ENCODE assay signal across 19 cellular contexts in genomic region chr6:44538841-44539240, GRCh38.
"Had no signal": no experiment of that assay in that cellular context is flagged by ENCODE, and none has a peak within 500 bp of the region (broad histone marks: within the 10 kb centered on the region; RNA-seq: fewer than 3 reads in every experiment).

No MANE protein-coding gene starts in this region.

- H3K27me3 Mint-ChIP-seq: activated CD4-positive, alpha-beta memory T cell treated with anti-CD3 and anti-CD28 coated beads for 36 hours had no signal

- H3K4me1 Mint-ChIP-seq: activated B cell treated with CpG ODN at 0.5 μM for 24 hours; central memory CD8-positive, alpha-beta T cell had no signal

- H3K4me1 ChIP-seq: colonic mucosa, suprapubic skin had no signal

- H3K9me3 Mint-ChIP-seq: activated B cell treated with CpG ODN at 0.5 μM for 24 hours; activated CD4-positive, alpha-beta memory T cell treated with anti-CD3 and anti-CD28 coated beads for 36 hours; activated T-helper 2 cell treated with anti-CD3 and anti-CD28 coated beads, Interferon-gamma antibody, Interleukin-2, Interleukin-4, amounts not matched to agents 10 μg/mL and 5 μg/mL and 100 μg/mL, durations not matched to agents 14 hours and 24 hours and 36 hours; central memory CD8-positive, alpha-beta T cell; stimulated activated naive CD8-positive, alpha-beta T cell treated with anti-CD3 and anti-CD28 coated beads, Interleukin-15, Interleukin-2, amounts not matched to agents 100 ng/mL and 50 ng/mL, for 24 hours had no signal

- H3K4me3 ChIP-seq: colonic mucosa, lung, suprapubic skin had no signal

- H3K36me3 Mint-ChIP-seq: activated CD4-positive, alpha-beta memory T cell treated with anti-CD3 and anti-CD28 coated beads for 36 hours; brain had no signal

- H3K4me3 Mint-ChIP-seq: activated B cell treated with CpG ODN at 0.5 μM for 24 hours; activated CD4-positive, alpha-beta memory T cell treated with anti-CD3 and anti-CD28 coated beads for 36 hours; brain; central memory CD8-positive, alpha-beta T cell; nephron progenitor cell; stimulated activated naive CD8-positive, alpha-beta T cell treated with anti-CD3 and anti-CD28 coated beads, Interleukin-15, Interleukin-2, amounts not matched to agents 100 ng/mL and 50 ng/mL, for 24 hours had no signal

- H3K36me3 ChIP-seq: colonic mucosa, suprapubic skin had no signal

- H3K27ac ChIP-seq: colonic mucosa, suprapubic skin had no signal

- H3K27ac Mint-ChIP-seq: activated B cell treated with CpG ODN at 0.5 μM for 24 hours; activated CD4-positive, alpha-beta memory T cell treated with anti-CD3 and anti-CD28 coated beads for 36 hours; activated T-helper 2 cell treated with anti-CD3 and anti-CD28 coated beads, Interferon-gamma antibody, Interleukin-2, Interleukin-4, amounts not matched to agents 10 μg/mL and 5 μg/mL and 100 μg/mL, durations not matched to agents 14 hours and 24 hours and 36 hours; nephron progenitor cell; stimulated activated naive CD8-positive, alpha-beta T cell treated with anti-CD3 and anti-CD28 coated beads, Interleukin-15, Interleukin-2, amounts not matched to agents 100 ng/mL and 50 ng/mL, for 24 hours had no signal

- H3K9me3 ChIP-seq: colonic mucosa, suprapubic skin had no signal

- H3K27me3 ChIP-seq: colonic mucosa, suprapubic skin had no signal

- DNase-seq: activated B cell treated with CpG ODN at 0.5 μM for 24 hours; activated CD4-positive, alpha-beta memory T cell treated with anti-CD3 and anti-CD28 coated beads for 36 hours; activated CD4-positive, alpha-beta T cell treated with anti-CD3 and anti-CD28 coated beads for 4 hours; activated naive CD4-positive, alpha-beta T cell treated with Interleukin-2 at 50 U/mL for 16 hours; activated T-cell treated with anti-CD3 and anti-CD28 coated beads, Interleukin-2, amount 50 U/mL, for 1 hour; anterior cingulate cortex; colonic mucosa; nephron progenitor cell; nucleus accumbens; posterior cingulate gyrus; retina; stimulated activated CD4-positive, alpha-beta T cell treated with anti-CD3 and anti-CD28 coated beads, Interleukin-2, amount 100 ng/mL, for 24 hours; trophoblast cell had no signal
